In genomic region chr19:14405758-14406644, GRCh38 we compare ENCODE assay signal across 8 cellular contexts. TPM values are rescaled to one million over a fixed set of nuclear protein-coding genes. Genes with fewer than 3 reads are reported as not detected.
DNase-seq lines count a peak whose midpoint lies in the region; ATAC-seq and TF ChIP-seq lines count a peak whose summit lies in the region.

No MANE protein-coding gene starts in this region.

- H3K9me3 Mint-ChIP-seq in CD4-positive, CD25-positive, alpha-beta regulatory T cell, result peaks cover 0 to 3% (median 0%) of the 10 kb centered on the region in 7 donors
- H3K9me3 Mint-ChIP-seq in activated T-helper 17 cell treated with anti-CD3 and anti-CD28 coated beads, Interleukin-2, amount 50 U/mL, for 72 hours, result no peaks in the 10 kb centered on the region
- H3K9me3 Mint-ChIP-seq in nephron, result no peaks in the 10 kb centered on the region

- no peaks in the 10 kb centered on the region for H3K9me3 ChIP-seq in CD4-positive, CD25-positive, alpha-beta regulatory T cell (ENCODE audit: control insufficient read depth in 2 of 2, low read length in 2 of 2)

- H3K4me3 Mint-ChIP-seq in CD4-positive, CD25-positive, alpha-beta regulatory T cell, result peak overlapping the region in 1 of 4 donors; percentile 60
- peak overlapping the region; percentile 20 for H3K4me3 Mint-ChIP-seq in activated T-helper 17 cell treated with anti-CD3 and anti-CD28 coated beads, Interleukin-2, amount 50 U/mL, for 72 hours
- peak overlapping the region; percentile 51 to 76 (median 53) for H3K4me3 Mint-ChIP-seq in nephron

- H3K27me3 ChIP-seq in CD4-positive, CD25-positive, alpha-beta regulatory T cell (ENCODE audit: control insufficient read depth, insufficient read depth, low read length), result no peaks in the 10 kb centered on the region

- H3K27me3 Mint-ChIP-seq in CD4-positive, CD25-positive, alpha-beta regulatory T cell, result no peaks in the 10 kb centered on the region
- no peaks in the 10 kb centered on the region for H3K27me3 Mint-ChIP-seq in activated T-helper 17 cell treated with anti-CD3 and anti-CD28 coated beads, Interleukin-2, amount 50 U/mL, for 72 hours
- H3K27me3 Mint-ChIP-seq in nephron (ENCODE audit: low read depth), result no peaks in the 10 kb centered on the region

- H3K4me1 ChIP-seq in CD4-positive, CD25-positive, alpha-beta regulatory T cell (ENCODE audit: control insufficient read depth, insufficient read depth, low read length, poor library complexity, severe bottlenecking), result peaks cover 15% of the 10 kb centered on the region

- H3K36me3 Mint-ChIP-seq in CD4-positive, CD25-positive, alpha-beta regulatory T cell, result peaks cover 45% of the 10 kb centered on the region
- peaks cover 100% of the 10 kb centered on the region for H3K36me3 Mint-ChIP-seq in activated T-helper 17 cell treated with anti-CD3 and anti-CD28 coated beads, Interleukin-2, amount 50 U/mL, for 72 hours (ENCODE audit: low read depth)
- peaks cover 30% of the 10 kb centered on the region for H3K36me3 Mint-ChIP-seq in nephron (ENCODE audit: low read depth)

- H3K4me3 ChIP-seq in CD4-positive, CD25-positive, alpha-beta regulatory T cell (ENCODE audit: low read depth, low read length), result no peak overlapping the region
- no peak overlapping the region for H3K4me3 ChIP-seq in fibroblast of pulmonary artery (replicated peaks; ENCODE audit: low read depth, low read length)

- TF ChIP-seq CTCF in fibroblast of pulmonary artery (IDR thresholded peaks at IDR 0.05; ENCODE audit: low read length, missing control alignments) (peak; percentile 55), nephron (IDR thresholded peaks at IDR 0.05; ENCODE audit: unreplicated experiment in 3 of 3) (peak; percentile 96 to 99 (median 97))

- H3K36me3 ChIP-seq in CD4-positive, CD25-positive, alpha-beta regulatory T cell (ENCODE audit: control insufficient read depth, insufficient read depth, low read length), result peaks cover 93% of the 10 kb centered on the region

- DNase-seq in CD4-positive, CD25-positive, alpha-beta regulatory T cell, result peak; percentile 80 to 88 (median 84)
- peak; percentile 88 for DNase-seq in HuH-7.5 (ENCODE audit: low spot score)
- DNase-seq in RKO (ENCODE audit: low spot score), result peak; percentile 90
- peak; percentile 89 for DNase-seq in fibroblast of pulmonary artery (ENCODE audit: low read depth)
- peak; percentile 81 for DNase-seq in stimulated activated naive CD4-positive, alpha-beta T cell treated with Interleukin-2 at 50 U/mL for 16 hours (lab: John Stamatoyannopoulos, UW)

- H3K27ac Mint-ChIP-seq in CD4-positive, CD25-positive, alpha-beta regulatory T cell, result peak overlapping the region in 2 of 3 donors; percentile 32 to 91
- peak overlapping the region; percentile 65 for H3K27ac Mint-ChIP-seq in activated T-helper 17 cell treated with anti-CD3 and anti-CD28 coated beads, Interleukin-2, amount 50 U/mL, for 72 hours
- H3K27ac Mint-ChIP-seq in nephron, result peak overlapping the region in 2 of 3 experiments; percentile 43 to 86

- H3K27ac ChIP-seq in CD4-positive, CD25-positive, alpha-beta regulatory T cell (ENCODE audit: insufficient read depth, low read length, poor library complexity, severe bottlenecking), result peak overlapping the region; percentile 74

- peaks cover 0 to 26% (median 2%) of the 10 kb centered on the region in 4 donors for H3K4me1 Mint-ChIP-seq in CD4-positive, CD25-positive, alpha-beta regulatory T cell
- peaks cover 9% of the 10 kb centered on the region for H3K4me1 Mint-ChIP-seq in activated T-helper 17 cell treated with anti-CD3 and anti-CD28 coated beads, Interleukin-2, amount 50 U/mL, for 72 hours
- H3K4me1 Mint-ChIP-seq in nephron, result no peaks in the 10 kb centered on the region

- ATAC-seq in CD4-positive, CD25-positive, alpha-beta regulatory T cell (ENCODE audit: low read depth in 2 of 2), result peak; percentile 72 to 75
- ATAC-seq in GM19463 (IDR thresholded peaks at IDR 0.05; ENCODE audit: unreplicated experiment), result peak; percentile 74
- peak; percentile 71 for ATAC-seq in activated T-helper 17 cell treated with anti-CD3 and anti-CD28 coated beads, Interleukin-2, amount 50 U/mL, for 72 hours (replicated peaks)

RNA-seq across cellular contexts. Expression of gene DDX39A, which starts 13.1 kb away (rescaled TPM):
- total RNA-seq in CD4-positive, CD25-positive, alpha-beta regulatory T cell, result 232 TPM
- polyA plus RNA-seq in CD4-positive, CD25-positive, alpha-beta regulatory T cell, result 100 to 1,000 TPM; 110 to 150 (median 125) TPM
- total RNA-seq in activated T-helper 17 cell treated with anti-CD3 and anti-CD28 coated beads, Interleukin-2, amount 50 U/mL, for 72 hours, result 100 to 1,000 TPM; 132 to 260 TPM

RNA-seq across cellular contexts. Expression of gene ADGRE5, which starts 24.8 kb away (rescaled TPM):
- 670 TPM for total RNA-seq in CD4-positive, CD25-positive, alpha-beta regulatory T cell
- 100 to 1,000 TPM; 122 to 174 (median 144) TPM for polyA plus RNA-seq in CD4-positive, CD25-positive, alpha-beta regulatory T cell
- 100 to 1,000 TPM; 184 to 261 TPM for total RNA-seq in activated T-helper 17 cell treated with anti-CD3 and anti-CD28 coated beads, Interleukin-2, amount 50 U/mL, for 72 hours

RNA-seq across cellular contexts. Expression of gene PKN1, which starts 27.1 kb away (rescaled TPM):
- 151 TPM for total RNA-seq in CD4-positive, CD25-positive, alpha-beta regulatory T cell
- polyA plus RNA-seq in CD4-positive, CD25-positive, alpha-beta regulatory T cell, result 10 to 100 TPM; 43.2 to 61.7 (median 52.1) TPM
- total RNA-seq in activated T-helper 17 cell treated with anti-CD3 and anti-CD28 coated beads, Interleukin-2, amount 50 U/mL, for 72 hours, result 100 to 1,000 TPM; 121 to 171 TPM
